ENCODE assay signal across 7 cellular contexts in genomic region chr19:32872391-32872790, GRCh38. TPM values are rescaled to one million over a fixed set of nuclear protein-coding genes. Genes with fewer than 3 reads are reported as not detected.
"Had no signal": no experiment of that assay in that cellular context is flagged by ENCODE, and none has a peak within 500 bp of the region (broad histone marks: within the 10 kb centered on the region; RNA-seq: fewer than 3 reads in every experiment).

No MANE protein-coding gene starts in this region.

- ATAC-seq: GM23338, K562 had no signal

- H3K4me3 Mint-ChIP-seq: GM23338, H9, HFFc6 had no signal

- H3K4me3 ChIP-seq: GM23338, K562 had no signal

- DNase-seq: H9, HCEC 1CT, HFFc6, IMR-90 had no signal

- H3K27ac Mint-ChIP-seq: GM23338, HFFc6 had no signal

- H3K9me3 Mint-ChIP-seq: GM23338, H9, HFFc6 had no signal

RNA-seq across cellular contexts. Expression of gene SLC7A9, which starts 2.8 kb away (rescaled TPM):
- total RNA-seq: GM23338, H1, H9, HFFc6, IMR-90, K562 had no signal
